In genomic region chr19:12777217-12778019, GRCh38 we compare ENCODE assay signal across 1 cellular context.
TF ChIP-seq lines count a peak whose summit lies in the region.

No MANE protein-coding gene starts in this region.

TF ChIP-seq in H1, 55 proteins besides CTCF, POLR2A, EP300 and RAD21:
- TF ChIP-seq MAX (IDR thresholded peaks at IDR 0.05) (no peak), USF2 (IDR thresholded peaks at IDR 0.05; ENCODE audit: low read length) (no peak), NRF1 (IDR thresholded peaks at IDR 0.05; ENCODE audit: low read depth, low read length) (no peak; the same call in 1 of the 2 replicates), SIRT6 (IDR thresholded peaks at IDR 0.05; ENCODE audit: low read length) (no peak), ATF3 (IDR thresholded peaks at IDR 0.05; ENCODE audit: insufficient read depth, low read depth, low read length) (no peak), YY1 (IDR thresholded peaks at IDR 0.05; ENCODE audit: low read depth, low read length) (no peak), SP4 (IDR thresholded peaks at IDR 0.05; ENCODE audit: low read length) (no peak), KDM1A (IDR thresholded peaks at IDR 0.05; ENCODE audit: borderline replicate concordance, low read length) (no peak), SIN3A (conservative IDR thresholded peaks at IDR 0.05 in 1 of 2, IDR thresholded peaks at IDR 0.05 in 1 of 2; ENCODE audit: low read depth in 1 of 2, low read length in 2 of 2) (0 out of 4 replicates have a peak, but pooled peaks of 1 of the 2 experiments have one; percentile 50), ZNF274 (IDR thresholded peaks at IDR 0.05; ENCODE audit: borderline replicate concordance, extremely low read depth, low read length) (no peak), E2F6 (IDR thresholded peaks at IDR 0.05) (no peak), PHF8 (conservative IDR thresholded peaks at IDR 0.05; ENCODE audit: low read depth, low read length) (no peak), TCF12 (IDR thresholded peaks at IDR 0.05; ENCODE audit: low read depth, low read length) (0 out of 2 replicates have a peak, but pooled peaks have one; percentile 6), ATF2 (IDR thresholded peaks at IDR 0.05; ENCODE audit: low read length) (no peak), TAF1 (IDR thresholded peaks at IDR 0.05; ENCODE audit: low read depth, low read length) (no peak), SP1 (IDR thresholded peaks at IDR 0.05; ENCODE audit: low read depth, low read length) (no peak), RFX5 (IDR thresholded peaks at IDR 0.05; ENCODE audit: borderline replicate concordance, low read depth, low read length) (no peak), CREB1 (IDR thresholded peaks at IDR 0.05) (peak; percentile 78), KDM4A (IDR thresholded peaks at IDR 0.05; ENCODE audit: low read depth, low read length, severe bottlenecking) (no peak), CBX5 (IDR thresholded peaks at IDR 0.05; ENCODE audit: low read depth, low read length) (no peak), TBP (IDR thresholded peaks at IDR 0.05; ENCODE audit: low read depth, low read length) (no peak)
